In the genomic region with DNA sequence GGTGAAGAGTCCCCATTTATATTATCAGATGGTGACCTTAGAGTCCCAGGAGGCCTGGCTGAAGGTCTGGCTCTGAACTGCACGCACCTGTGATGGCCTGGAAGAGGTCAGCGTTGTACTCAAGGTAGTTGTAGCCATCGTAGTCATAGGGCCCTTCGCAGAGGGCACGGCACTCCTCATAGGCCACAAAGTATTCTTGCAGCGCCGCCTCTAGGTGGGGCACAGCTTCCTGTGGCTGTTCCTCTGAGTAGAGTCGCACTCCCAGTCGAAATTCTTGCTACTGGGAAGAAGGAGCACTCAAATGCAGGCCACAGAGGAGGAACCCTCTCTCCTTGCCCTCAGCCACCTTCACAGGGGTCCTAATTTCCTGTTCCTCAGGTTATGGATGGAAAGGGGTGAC, we compare ENCODE assay signal across 1 cellular context.
TF ChIP-seq lines count a peak whose summit lies in the region.

No MANE protein-coding gene starts in this region.

TF ChIP-seq in WTC11, 78 proteins besides CTCF, POLR2A, EP300 and RAD21 (continued from another document):
- TF ChIP-seq, protein P1, sequence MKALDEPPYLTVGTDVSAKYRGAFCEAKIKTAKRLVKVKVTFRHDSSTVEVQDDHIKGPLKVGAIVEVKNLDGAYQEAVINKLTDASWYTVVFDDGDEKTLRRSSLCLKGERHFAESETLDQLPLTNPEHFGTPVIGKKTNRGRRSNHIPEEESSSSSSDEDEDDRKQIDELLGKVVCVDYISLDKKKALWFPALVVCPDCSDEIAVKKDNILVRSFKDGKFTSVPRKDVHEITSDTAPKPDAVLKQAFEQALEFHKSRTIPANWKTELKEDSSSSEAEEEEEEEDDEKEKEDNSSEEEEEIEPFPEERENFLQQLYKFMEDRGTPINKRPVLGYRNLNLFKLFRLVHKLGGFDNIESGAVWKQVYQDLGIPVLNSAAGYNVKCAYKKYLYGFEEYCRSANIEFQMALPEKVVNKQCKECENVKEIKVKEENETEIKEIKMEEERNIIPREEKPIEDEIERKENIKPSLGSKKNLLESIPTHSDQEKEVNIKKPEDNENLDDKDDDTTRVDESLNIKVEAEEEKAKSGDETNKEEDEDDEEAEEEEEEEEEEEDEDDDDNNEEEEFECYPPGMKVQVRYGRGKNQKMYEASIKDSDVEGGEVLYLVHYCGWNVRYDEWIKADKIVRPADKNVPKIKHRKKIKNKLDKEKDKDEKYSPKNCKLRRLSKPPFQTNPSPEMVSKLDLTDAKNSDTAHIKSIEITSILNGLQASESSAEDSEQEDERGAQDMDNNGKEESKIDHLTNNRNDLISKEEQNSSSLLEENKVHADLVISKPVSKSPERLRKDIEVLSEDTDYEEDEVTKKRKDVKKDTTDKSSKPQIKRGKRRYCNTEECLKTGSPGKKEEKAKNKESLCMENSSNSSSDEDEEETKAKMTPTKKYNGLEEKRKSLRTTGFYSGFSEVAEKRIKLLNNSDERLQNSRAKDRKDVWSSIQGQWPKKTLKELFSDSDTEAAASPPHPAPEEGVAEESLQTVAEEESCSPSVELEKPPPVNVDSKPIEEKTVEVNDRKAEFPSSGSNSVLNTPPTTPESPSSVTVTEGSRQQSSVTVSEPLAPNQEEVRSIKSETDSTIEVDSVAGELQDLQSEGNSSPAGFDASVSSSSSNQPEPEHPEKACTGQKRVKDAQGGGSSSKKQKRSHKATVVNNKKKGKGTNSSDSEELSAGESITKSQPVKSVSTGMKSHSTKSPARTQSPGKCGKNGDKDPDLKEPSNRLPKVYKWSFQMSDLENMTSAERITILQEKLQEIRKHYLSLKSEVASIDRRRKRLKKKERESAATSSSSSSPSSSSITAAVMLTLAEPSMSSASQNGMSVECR (CRISPR knock-in tag; IDR thresholded peaks at IDR 0.05; ENCODE audit: borderline replicate concordance) = no peak
- TF ChIP-seq NR1H2 (CRISPR knock-in tag; IDR thresholded peaks at IDR 0.05) = no peak
- TF ChIP-seq, protein P2, sequence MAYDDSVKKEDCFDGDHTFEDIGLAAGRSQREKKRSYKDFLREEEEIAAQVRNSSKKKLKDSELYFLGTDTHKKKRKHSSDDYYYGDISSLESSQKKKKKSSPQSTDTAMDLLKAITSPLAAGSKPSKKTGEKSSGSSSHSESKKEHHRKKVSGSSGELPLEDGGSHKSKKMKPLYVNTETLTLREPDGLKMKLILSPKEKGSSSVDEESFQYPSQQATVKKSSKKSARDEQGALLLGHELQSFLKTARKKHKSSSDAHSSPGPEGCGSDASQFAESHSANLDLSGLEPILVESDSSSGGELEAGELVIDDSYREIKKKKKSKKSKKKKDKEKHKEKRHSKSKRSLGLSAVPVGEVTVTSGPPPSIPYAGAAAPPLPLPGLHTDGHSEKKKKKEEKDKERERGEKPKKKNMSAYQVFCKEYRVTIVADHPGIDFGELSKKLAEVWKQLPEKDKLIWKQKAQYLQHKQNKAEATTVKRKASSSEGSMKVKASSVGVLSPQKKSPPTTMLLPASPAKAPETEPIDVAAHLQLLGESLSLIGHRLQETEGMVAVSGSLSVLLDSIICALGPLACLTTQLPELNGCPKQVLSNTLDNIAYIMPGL (CRISPR knock-in tag; IDR thresholded peaks at IDR 0.05) = no peak
